ENCODE assay signal across 1 cellular context in genomic region chr18:4319738-4320677, GRCh38.
TF ChIP-seq lines count a peak whose summit lies in the region.

No MANE protein-coding gene starts in this region.

TF ChIP-seq in GM12878, 131 proteins besides CTCF, POLR2A, EP300 and RAD21 (continued from another document):
- TF ChIP-seq USF1 (IDR thresholded peaks at IDR 0.05; ENCODE audit: borderline replicate concordance, extremely low read length, insufficient read depth, low read depth, low read length) (no peak), ATF2 (IDR thresholded peaks at IDR 0.05; ENCODE audit: low read length) (no peak; the same call in 1 of the 2 replicates), MAX (IDR thresholded peaks at IDR 0.05; ENCODE audit: low read depth, low read length) (no peak)
